ENCODE assay signal across 1 cellular context in genomic region chr19:58279042-58279924, GRCh38.
TF ChIP-seq lines count a peak whose summit lies in the region.

No MANE protein-coding gene starts in this region.

TF ChIP-seq in K562, 482 proteins besides CTCF, POLR2A, EP300 and RAD21 (continued from another document and continues in another):
- TF ChIP-seq ZNF609 (CRISPR knock-in tag; IDR thresholded peaks at IDR 0.05; ENCODE audit: borderline replicate concordance): peak; percentile 86; the same call in 1 of the 2 replicates
- no peak; the same call in 1 of the 2 replicates for TF ChIP-seq MITF (IDR thresholded peaks at IDR 0.05)
- 0 out of 2 replicates have a peak, but pooled peaks have one; percentile 51 for TF ChIP-seq ARID4B (CRISPR knock-in tag; IDR thresholded peaks at IDR 0.05)
- TF ChIP-seq ZNF274 (IDR thresholded peaks at IDR 0.05; ENCODE audit: borderline replicate concordance, low read depth, low read length): peak; percentile 35; the same call in 1 of the 2 replicates
- no peak for TF ChIP-seq ZNF316 (IDR thresholded peaks at IDR 0.05)
- TF ChIP-seq ZKSCAN1 (IDR thresholded peaks at IDR 0.05; ENCODE audit: low read depth, low read length): 0 out of 2 replicates have a peak, but pooled peaks have one; percentile 5
- no peak for TF ChIP-seq ZNF644 (tag; IDR thresholded peaks at IDR 0.05; ENCODE audit: low read depth)
- TF ChIP-seq SRF (CRISPR knock-in tag; IDR thresholded peaks at IDR 0.05): 0 out of 4 replicates have a peak, but pooled peaks of 1 of the 2 experiments have one; percentile 14
- TF ChIP-seq PTBP1 (IDR thresholded peaks at IDR 0.05; ENCODE audit: low read depth, low read length): no peak
- peak; percentile 59; the same call in 1 of the 2 replicates for TF ChIP-seq MYC (IDR thresholded peaks at IDR 0.05; ENCODE audit: low read depth, low read length)
- peak; percentile 90 for TF ChIP-seq MYC (CRISPR knock-in tag; IDR thresholded peaks at IDR 0.05; ENCODE audit: borderline replicate concordance, low read depth)
- TF ChIP-seq ZNF133 (CRISPR knock-in tag; IDR thresholded peaks at IDR 0.05): peak; percentile 2; the same call in 1 of the 2 replicates
- peak; percentile 36 for TF ChIP-seq TEAD4 (IDR thresholded peaks at IDR 0.05; ENCODE audit: low read length)
- TF ChIP-seq TEAD4 (CRISPR knock-in tag; IDR thresholded peaks at IDR 0.05; ENCODE audit: borderline replicate concordance): no peak
- TF ChIP-seq SMARCA4 (IDR thresholded peaks at IDR 0.05): peak; percentile 57
- TF ChIP-seq DNMT1 (IDR thresholded peaks at IDR 0.05): 0 out of 2 replicates have a peak, but pooled peaks have one; percentile 39
- TF ChIP-seq SRSF9 (IDR thresholded peaks at IDR 0.05; ENCODE audit: borderline replicate concordance, low read depth, low read length): no peak
- TF ChIP-seq ARID1B (IDR thresholded peaks at IDR 0.05): peak; percentile 67
- TF ChIP-seq LCOR (CRISPR knock-in tag; IDR thresholded peaks at IDR 0.05): peak; percentile 66
- peak; percentile 48; the same call in 1 of the 2 replicates for TF ChIP-seq HDAC2 (IDR thresholded peaks at IDR 0.05)
- 0 out of 2 replicates have a peak, but pooled peaks have one; percentile 64 for TF ChIP-seq ZNF668 (CRISPR knock-in tag; IDR thresholded peaks at IDR 0.05)
- peak; percentile 37 for TF ChIP-seq CCNT2 (IDR thresholded peaks at IDR 0.05; ENCODE audit: borderline replicate concordance, extremely low read depth, insufficient read length, low read depth, low read length)
- TF ChIP-seq ZNF592 (IDR thresholded peaks at IDR 0.05): peak; percentile 67; the same call in 1 of the 2 replicates
- no peak for TF ChIP-seq POLR2AphosphoS2 (IDR thresholded peaks at IDR 0.05; ENCODE audit: low read length)
- TF ChIP-seq SNRNP70 (optimal IDR thresholded peaks at IDR 0.05; ENCODE audit: low read depth, low read length): no peak
- 0 out of 6 replicates have a peak, but pooled peaks of 1 of the 3 experiments have one; percentile 10 for TF ChIP-seq ZBTB11 (CRISPR knock-in tag; IDR thresholded peaks at IDR 0.05)
